15 cellular contexts compared by ENCODE assay signal in the genomic region with DNA sequence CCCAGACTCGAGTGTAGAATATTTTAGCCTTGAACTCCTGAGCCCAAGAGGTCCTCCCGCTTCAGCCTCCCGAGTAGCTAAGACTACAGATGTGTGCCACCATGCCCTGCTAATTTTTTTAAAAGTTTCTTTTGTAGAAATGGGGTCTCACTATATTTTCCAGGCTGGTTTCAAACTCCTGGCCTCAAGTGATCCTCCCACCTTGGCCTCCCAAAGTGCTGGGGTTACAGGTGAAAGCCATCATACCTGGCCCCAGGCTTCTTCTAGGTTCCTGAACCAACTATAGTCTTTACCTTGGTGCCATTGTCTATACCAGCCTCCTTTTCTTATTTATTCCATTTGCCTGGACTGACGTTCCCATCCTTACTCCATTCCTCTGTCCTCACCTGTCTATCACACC. TPM values are rescaled to one million over a fixed set of nuclear protein-coding genes. Genes with fewer than 3 reads are reported as not detected.
DNase-seq lines count a peak whose midpoint lies in the region; ATAC-seq and TF ChIP-seq lines count a peak whose summit lies in the region.
"Had no signal": no experiment of that assay in that cellular context is flagged by ENCODE, and none has a peak within 500 bp of the region (broad histone marks: within the 10 kb centered on the region; RNA-seq: fewer than 3 reads in every experiment).

No MANE protein-coding gene starts in this region.

- no peak overlapping the region for H3K4me2 ChIP-seq in Karpas-422 (ENCODE audit: low read depth, low read length, poor library complexity, severe bottlenecking)
- H3K4me2 ChIP-seq in parathyroid adenoma (ENCODE audit: low read length), result no peak overlapping the region

- no peaks in the 10 kb centered on the region for H3K27me3 ChIP-seq in Karpas-422 (ENCODE audit: low read length)
- H3K27me3 ChIP-seq in parathyroid adenoma (ENCODE audit: control insufficient read depth, insufficient read depth, low read length), result no peaks in the 10 kb centered on the region
- H3K27me3 ChIP-seq in heart right ventricle, result no peaks in the 10 kb centered on the region

- no peaks in the 10 kb centered on the region for H3K9me2 ChIP-seq in Karpas-422 (replicated peaks; ENCODE audit: insufficient read depth, low read length)

- H3K9ac ChIP-seq in Karpas-422 (ENCODE audit: low read length) (no peak overlapping the region), parathyroid adenoma (no peak overlapping the region)

- H3K4me3 ChIP-seq in Karpas-422 (ENCODE audit: low read length), result no peak overlapping the region
- H3K4me3 ChIP-seq in parathyroid adenoma (ENCODE audit: low read depth, low read length), result no peak overlapping the region
- H3K4me3 ChIP-seq in heart right ventricle, result no peak overlapping the region
- H3K4me3 ChIP-seq: HAP-1 had no signal

- H3K79me2 ChIP-seq in Karpas-422 (ENCODE audit: low read length) (no peaks in the 10 kb centered on the region), parathyroid adenoma (no peaks in the 10 kb centered on the region)

- TF ChIP-seq CTCF in activated B cell treated with CpG ODN at 0.5 μM for 24 hours (IDR thresholded peaks at IDR 0.05) (no peak), parathyroid adenoma (IDR thresholded peaks at IDR 0.05) (no peak), heart right ventricle (IDR thresholded peaks at IDR 0.05) (no peak)

- ATAC-seq in activated B cell treated with CpG ODN at 0.5 μM for 24 hours (ENCODE audit: low read depth) (no peak), GM21576 (IDR thresholded peaks at IDR 0.05; ENCODE audit: unreplicated experiment) (no peak), heart right ventricle (no peak)

- peaks cover 28% of the 10 kb centered on the region for H3K27me3 Mint-ChIP-seq in activated naive CD4-positive, alpha-beta T cell treated with anti-CD3 and anti-CD28 coated beads, Interleukin-2, amount 10 ng/mL, durations not matched to agents 7 days and 5 days
- no peaks in the 10 kb centered on the region for H3K27me3 Mint-ChIP-seq in activated B cell treated with CpG ODN at 0.5 μM for 24 hours

- H3K36me3 Mint-ChIP-seq in activated naive CD4-positive, alpha-beta T cell treated with anti-CD3 and anti-CD28 coated beads, Interleukin-2, amount 10 ng/mL, durations not matched to agents 7 days and 5 days, result no peaks in the 10 kb centered on the region
- H3K36me3 Mint-ChIP-seq in activated B cell treated with CpG ODN at 0.5 μM for 24 hours (ENCODE audit: low read depth), result no peaks in the 10 kb centered on the region
- H3K36me3 Mint-ChIP-seq: CD4-positive, alpha-beta memory T cell had no signal

- no peaks in the 10 kb centered on the region for H3K9me3 Mint-ChIP-seq in activated naive CD4-positive, alpha-beta T cell treated with anti-CD3 and anti-CD28 coated beads, Interleukin-2, amount 10 ng/mL, durations not matched to agents 7 days and 5 days
- no peaks in the 10 kb centered on the region for H3K9me3 Mint-ChIP-seq in activated B cell treated with CpG ODN at 0.5 μM for 24 hours
- H3K9me3 Mint-ChIP-seq: CD4-positive, alpha-beta memory T cell had no signal

- POLR2A ChIA-PET in activated B cell treated with CpG ODN at 0.5 μM for 24 hours (lab: Charles Lee), result interaction anchor here (9.8 kb wide), 1 partner anchor 17 kb away, joined by 102 read pairs; the partner anchor contains the start of gene PRKAR1A

- H3K4me1 ChIP-seq in Karpas-422 (ENCODE audit: low read length) (peaks cover 60% of the 10 kb centered on the region), parathyroid adenoma (peaks cover 66% of the 10 kb centered on the region), heart right ventricle (peaks cover 19 to 69% (median 40%) of the 10 kb centered on the region in 9 donors)
- H3K4me1 ChIP-seq: HAP-1 had no signal

- H3K27ac ChIP-seq in Karpas-422 (ENCODE audit: low read length), result peak overlapping the region; percentile 85
- peak overlapping the region; percentile 21 for H3K27ac ChIP-seq in parathyroid adenoma
- peak overlapping the region in 1 of 10 donors; percentile 12 for H3K27ac ChIP-seq in heart right ventricle

- H3K9me3 ChIP-seq in Karpas-422 (ENCODE audit: low read length) (no peaks in the 10 kb centered on the region), parathyroid adenoma (ENCODE audit: control insufficient read depth, low read length) (no peaks in the 10 kb centered on the region), heart right ventricle (no peaks in the 10 kb centered on the region)
- H3K9me3 ChIP-seq: HAP-1 had no signal

- peaks cover 24% of the 10 kb centered on the region for H3K4me1 Mint-ChIP-seq in activated naive CD4-positive, alpha-beta T cell treated with anti-CD3 and anti-CD28 coated beads, Interleukin-2, amount 10 ng/mL, durations not matched to agents 7 days and 5 days
- peaks cover 47% of the 10 kb centered on the region for H3K4me1 Mint-ChIP-seq in activated B cell treated with CpG ODN at 0.5 μM for 24 hours

- H3K4me3 Mint-ChIP-seq in activated naive CD4-positive, alpha-beta T cell treated with anti-CD3 and anti-CD28 coated beads, Interleukin-2, amount 10 ng/mL, durations not matched to agents 7 days and 5 days, result no peak overlapping the region
- no peak overlapping the region for H3K4me3 Mint-ChIP-seq in activated B cell treated with CpG ODN at 0.5 μM for 24 hours
- H3K4me3 Mint-ChIP-seq: CD4-positive, alpha-beta memory T cell had no signal

- H3K27ac Mint-ChIP-seq in activated naive CD4-positive, alpha-beta T cell treated with anti-CD3 and anti-CD28 coated beads, Interleukin-2, amount 10 ng/mL, durations not matched to agents 7 days and 5 days, result peak overlapping the region; percentile 38
- peak overlapping the region; percentile 47 for H3K27ac Mint-ChIP-seq in activated B cell treated with CpG ODN at 0.5 μM for 24 hours

- peak overlapping the region; percentile 72 for H2AFZ ChIP-seq in Karpas-422 (ENCODE audit: low read length)
- no peak overlapping the region for H2AFZ ChIP-seq in parathyroid adenoma

- CTCF ChIA-PET in activated naive CD4-positive, alpha-beta T cell treated with anti-CD3 and anti-CD28 coated beads, Interleukin-2, amount 10 ng/mL, durations not matched to agents 7 days and 5 days (lab: Charles Lee), result interaction anchor here (0.5 kb wide), 1 partner anchor 260 kb away, joined by 3 read pairs; no protein-coding TSS in a partner anchor
- CTCF ChIA-PET in activated B cell treated with CpG ODN at 0.5 μM for 24 hours (lab: Charles Lee), result no interaction called here

- H3K36me3 ChIP-seq in Karpas-422 (ENCODE audit: insufficient read depth, low read length) (no peaks in the 10 kb centered on the region), parathyroid adenoma (ENCODE audit: control insufficient read depth, insufficient read depth, low read length) (no peaks in the 10 kb centered on the region), heart right ventricle (no peaks in the 10 kb centered on the region)
- H3K36me3 ChIP-seq: HAP-1 had no signal

- intact Hi-C loops in activated B cell treated with CpG ODN at 0.5 μM for 24 hours (cut with micrococcal nuclease) (loop anchor here (5.0 kb wide), 1 partner anchor 203 kb away; the partner anchor contains the start of genes ARSG and SLC16A6), heart right ventricle (cut with DNase I) (no loop called here)

- WGBS in heart right ventricle, 2 donors, result 94% methylated on average over 4 of the region's 4 CpGs

- H4K20me1 ChIP-seq in Karpas-422 (ENCODE audit: insufficient read depth, low read depth, low read length), result no peaks in the 10 kb centered on the region

- no peak for DNase-seq in activated naive CD4-positive, alpha-beta T cell treated with anti-CD3 and anti-CD28 coated beads, Interleukin-2, amount 10 ng/mL, durations not matched to agents 7 days and 5 days
- DNase-seq in activated naive CD4-positive, alpha-beta T cell (lab: John Stamatoyannopoulos, UW), result no peak
- DNase-seq in Karpas-422 (no peak), activated B cell treated with CpG ODN at 0.5 μM for 24 hours (no peak), NCI-H2227 treated with DMSO at 0.1 percent for 48 hours (lab: John Stamatoyannopoulos, UW) (no peak), heart right ventricle (no peak)
- DNase-seq: ACHN; C1 segment of cervical spinal cord; CD4-positive, alpha-beta memory T cell; COR-L47; DMS153; DMS79 treated with DMSO at 0.1 percent for 48 hours had no signal

RNA-seq across cellular contexts. Expression of gene PRKAR1A, which starts 17.1 kb away (rescaled TPM):
- 201 and 234 TPM in 2 replicates for total RNA-seq in Karpas-422 (2014; rRNA removed; shearing (Covaris generic); ENCODE audit: low replicate concordance)
- total RNA-seq in activated B cell treated with CpG ODN at 0.5 μM for 24 hours (272 and 279 TPM in 2 replicates), heart right ventricle (1,000 to 10,000 TPM in 5 of 10 donors, 100 to 1,000 TPM in 5; 609 to 1,378 (median 974) TPM)
- 100 to 1,000 TPM; 170 to 489 TPM for polyA plus RNA-seq in heart right ventricle

RNA-seq across cellular contexts. Expression of gene WIPI1, which starts 37.8 kb away (rescaled TPM):
- total RNA-seq in Karpas-422 (2014; rRNA removed; shearing (Covaris generic); ENCODE audit: low replicate concordance), result 28.7 and 33.0 TPM in 2 replicates
- total RNA-seq in activated B cell treated with CpG ODN at 0.5 μM for 24 hours, result 9.8 and 11.2 TPM in 2 replicates
- total RNA-seq in heart right ventricle, result 100 to 1,000 TPM in 7 of 10 donors, 10 to 100 TPM in 3; 58.6 to 201 (median 122) TPM
- 10 to 100 TPM; 46.6 to 90.4 TPM for polyA plus RNA-seq in heart right ventricle
